28 cellular contexts compared by ENCODE assay signal in genomic region chr1:156795374-156795733, GRCh38. TPM values are rescaled to one million over a fixed set of nuclear protein-coding genes. Genes with fewer than 3 reads are reported as not detected.
"Had no signal": no experiment of that assay in that cellular context is flagged by ENCODE, and none has a peak within 500 bp of the region (broad histone marks: within the 10 kb centered on the region; RNA-seq: fewer than 3 reads in every experiment).

No MANE protein-coding gene starts in this region.

- H3K4me3 ChIP-seq: adrenal gland, ascending aorta, gastroesophageal sphincter, hepatocyte, thoracic aorta, uterus had no signal

- H3K36me3 ChIP-seq: uterus had no signal

- H3K27me3 ChIP-seq: adrenal gland, ascending aorta, brain microvascular endothelial cell, gastroesophageal sphincter, hepatocyte, uterus had no signal

- FAIRE-seq: colon, TTC549 had no signal

- DNase-seq: activated CD4-positive, alpha-beta memory T cell treated with anti-CD3 and anti-CD28 coated beads for 36 hours; activated CD4-positive, alpha-beta T cell treated with anti-CD3 and anti-CD28 coated beads, Interleukin-2, amount 10 ng/mL, durations not matched to agents 24 days and 14 days; activated CD4-positive, CD25-positive, alpha-beta regulatory T cell treated with anti-CD3 and anti-CD28 coated beads, Interleukin-2, amount 50 U/mL, for 72 hours; activated naive CD4-positive, alpha-beta T cell treated with Interleukin-2 at 50 U/mL for 16 hours; activated naive CD8-positive, alpha-beta T cell treated with anti-CD3 and anti-CD28 coated beads for 36 hours; activated T-cell treated with anti-CD3 and anti-CD28 coated beads, Interleukin-2, amount 50 U/mL, for 4 hours; brain microvascular endothelial cell; dermis blood vessel endothelial cell; effector memory CD4-positive, alpha-beta T cell; erythroblast; islet precursor cell; left cardiac atrium; mammary epithelial cell; natural killer cell; right cardiac atrium; stimulated activated CD4-positive, alpha-beta T cell treated with anti-CD3 and anti-CD28 coated beads, Interleukin-2, amount 100 ng/mL, for 48 hours; stimulated activated naive CD4-positive, alpha-beta T cell treated with Interleukin-2 at 50 U/mL for 16 hours; T-helper 9 cell; trophoblast cell; uterus had no signal

- H3K27ac ChIP-seq: ascending aorta, brain microvascular endothelial cell, gastroesophageal sphincter, hepatocyte, thoracic aorta, uterus, VCaP had no signal

- ATAC-seq: activated T-cell treated with anti-CD3 and anti-CD28 coated beads, Interleukin-2, amount 50 U/mL, for 4 hours; gastroesophageal sphincter; left cardiac atrium; natural killer cell; right cardiac atrium had no signal

- H2AFZ ChIP-seq: hepatocyte had no signal

- H3K4me2 ChIP-seq: hepatocyte had no signal

- H3K9me3 ChIP-seq: adrenal gland, ascending aorta, gastroesophageal sphincter, thoracic aorta, uterus had no signal

- H3K4me1 ChIP-seq: ascending aorta, gastroesophageal sphincter had no signal

RNA-seq across cellular contexts. Expression of gene SH2D2A, which starts 21.3 kb away (rescaled TPM):
- total RNA-seq: ascending aorta, dermis blood vessel endothelial cell had no signal
